Comparison of ENCODE assay signal across 8 cellular contexts in the genomic region with DNA sequence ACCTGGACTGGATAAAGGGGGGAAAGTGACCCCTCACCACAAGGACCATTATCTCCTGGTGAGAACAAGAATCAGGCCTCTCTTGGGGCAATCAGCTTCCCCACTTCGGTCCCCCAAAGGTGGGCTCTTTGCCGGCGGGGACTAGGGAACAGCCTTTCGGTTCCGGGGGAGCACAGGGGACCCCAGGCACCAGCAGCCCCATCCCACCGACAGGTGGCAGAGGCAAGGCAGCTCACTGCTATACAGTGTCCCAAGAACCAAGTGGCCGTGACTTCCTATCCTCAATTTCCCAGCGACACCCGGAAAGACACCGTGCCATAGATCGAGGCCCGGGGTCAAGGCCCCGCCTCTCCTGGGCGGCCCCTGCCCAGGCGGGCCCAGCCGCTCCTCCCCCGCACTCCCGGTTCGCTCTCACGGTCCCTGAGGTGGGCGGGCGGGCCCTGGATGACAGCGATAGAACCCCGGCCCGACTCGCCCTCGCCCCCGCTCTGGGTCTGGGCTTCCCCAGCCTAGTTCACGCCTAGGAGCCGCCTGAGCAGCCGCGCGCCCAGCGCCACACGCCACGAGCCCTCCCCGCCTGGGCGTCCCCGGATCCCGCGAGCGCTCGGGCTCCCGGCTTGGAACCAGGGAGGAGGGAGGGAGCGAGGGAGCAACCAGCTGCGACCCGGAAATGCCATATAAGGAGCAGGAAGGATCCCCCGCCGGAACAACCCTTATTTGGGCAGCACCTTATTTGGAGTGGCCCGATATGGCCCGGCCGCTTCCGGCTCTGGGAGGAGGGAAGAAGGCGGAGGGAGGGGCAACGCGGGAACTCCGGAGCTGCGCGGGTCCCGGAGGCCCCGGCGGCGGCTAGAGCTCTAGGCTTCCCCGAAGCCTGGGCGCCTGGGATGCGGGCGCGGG. TPM values are rescaled to one million over a fixed set of nuclear protein-coding genes. Genes with fewer than 3 reads are reported as not detected.
DNase-seq lines count a peak whose midpoint lies in the region; ATAC-seq, FAIRE-seq and TF ChIP-seq lines count a peak whose summit lies in the region.

No MANE protein-coding gene starts in this region.

- peaks cover 19% of the 10 kb centered on the region for H3K4me1 ChIP-seq in keratinocyte (ENCODE audit: control insufficient read depth, extremely low read depth, insufficient read depth, low read length)

- peaks cover 11 to 20% of the 10 kb centered on the region in 2 experiments for H3K36me3 ChIP-seq in keratinocyte (ENCODE audit: control insufficient read depth in 2 of 2, extremely low read depth in 1 of 2, insufficient read depth in 2 of 2, low read length in 2 of 2)

- peak overlapping the region; percentile 91 for H3K9ac ChIP-seq in keratinocyte (ENCODE audit: control insufficient read depth, extremely low read depth, insufficient read depth, low read length)

- H3K9me1 ChIP-seq in keratinocyte (ENCODE audit: control insufficient read depth, extremely low read depth, insufficient read depth, low read length): no peaks in the 10 kb centered on the region

- peak overlapping the region; percentile 75 to 92 (median 75) for H3K4me3 ChIP-seq in keratinocyte (ENCODE audit: control insufficient read depth in 2 of 3, extremely low read depth in 1 of 3, insufficient read depth in 2 of 3, low read depth in 1 of 3, low read length in 3 of 3)

- H3K4me2 ChIP-seq in keratinocyte (ENCODE audit: control insufficient read depth, extremely low read depth, insufficient read depth, low read depth, low read length): peak overlapping the region; percentile 100

- dilution Hi-C loops in keratinocyte (cut with MboI; ENCODE audit: extremely low pct_ligation_motif_present, low sequenced_read_pairs): no loop called here

- TF ChIP-seq CTCF in keratinocyte (optimal IDR thresholded peaks at IDR 0.05 in 1 of 3, IDR thresholded peaks at IDR 0.05 in 1 of 3, conservative IDR thresholded peaks at IDR 0.05 in 1 of 3; ENCODE audit: extremely low read depth in 1 of 3, insufficient read depth in 2 of 3, low read length in 3 of 3): no peak

- DNase-seq in Ammon's horn (ENCODE audit: low spot score) (peak; percentile 99), NCI-H446 treated with DMSO at 0.1 percent for 48 hours (lab: John Stamatoyannopoulos, UW) (peak; percentile 94), cerebellar nuclear complex (lab: John Stamatoyannopoulos, UW) (peak; percentile 89 to 94), keratinocyte (ENCODE audit: low read depth, low spot score) (peak; percentile 79)
- peak; percentile 95 for DNase-seq in activated CD4-positive, CD25-positive, alpha-beta regulatory T cell treated with anti-CD3 and anti-CD28 coated beads, Interleukin-2, amount 50 U/mL, for 72 hours
- peak; percentile 92 to 96 (median 95) for DNase-seq in stimulated activated CD4-positive, alpha-beta T cell treated with anti-CD3 and anti-CD28 coated beads, Interleukin-12 subunit alpha, Interleukin-12 subunit beta, amount 100 ng/mL, for 48 hours (ENCODE audit: low read depth in 2 of 3, low spot score in 1 of 3)

- peak; percentile 77 for ATAC-seq in HG03432 (IDR thresholded peaks at IDR 0.05; ENCODE audit: unreplicated experiment)

- TF ChIP-seq POLR2A in GM19193 (IDR thresholded peaks at IDR 0.05; ENCODE audit: extremely low read depth, insufficient read depth, insufficient read length): peak; percentile 68

- H3K9me3 ChIP-seq in keratinocyte (ENCODE audit: control insufficient read depth, low read depth, low read length): no peaks in the 10 kb centered on the region

- peak overlapping the region; percentile 89 for H2AFZ ChIP-seq in keratinocyte (ENCODE audit: control insufficient read depth, low read length)

- no peaks in the 10 kb centered on the region for H3K27me3 ChIP-seq in keratinocyte (ENCODE audit: control insufficient read depth, extremely low read depth, insufficient read depth, low read length)

- FAIRE-seq in keratinocyte (lab: Jason Lieb, UNC): peak; percentile 73

- H3K79me2 ChIP-seq in keratinocyte (ENCODE audit: control insufficient read depth, insufficient read depth, low read length): peaks cover 12% of the 10 kb centered on the region

- H4K20me1 ChIP-seq in keratinocyte (ENCODE audit: control insufficient read depth, extremely low read depth, insufficient read depth, low read length): peaks cover 16% of the 10 kb centered on the region

- peak overlapping the region; percentile 79 for H3K27ac ChIP-seq in keratinocyte (ENCODE audit: control insufficient read depth, insufficient read depth, low read length)

RNA-seq across cellular contexts. Expression of gene EGR1, which starts 0.6 kb away (rescaled TPM):
- 2.8 to 7.0 TPM (median 5.6 TPM) in 3 replicates for polyA plus RNA-seq in keratinocyte
- polyA plus RNA-seq in keratinocyte (2011; ENCODE audit: low read depth): 97.2 TPM
- polyA plus RNA-seq in keratinocyte (2011; cell fraction: cytosol; rRNA removed): 10.2 and 11.2 TPM in 2 replicates
- polyA plus RNA-seq in keratinocyte (2011; cell fraction: nucleus; rRNA removed): 24.6 and 29.8 TPM in 2 replicates
- 9.1 and 116 TPM in 2 replicates for polyA plus RNA-seq in keratinocyte (2012; ENCODE audit: low replicate concordance)
- polyA minus RNA-seq in keratinocyte: 6.4 to 11.1 TPM (median 9.3 TPM) in 3 replicates
- polyA minus RNA-seq in keratinocyte (2011; cell fraction: cytosol; rRNA and poly(A)+ RNA removed): 15.0 TPM
- polyA minus RNA-seq in keratinocyte (2011; cell fraction: nucleus; rRNA and poly(A)+ RNA removed): 9.7 and 12.6 TPM in 2 replicates

RNA-seq across cellular contexts. Expression of gene REEP2, which starts 25.8 kb away (rescaled TPM):
- 0.19 to 0.41 TPM (median 0.35 TPM) in 3 replicates for polyA plus RNA-seq in keratinocyte
- not detected for polyA plus RNA-seq in keratinocyte (2011; ENCODE audit: low read depth)
- 0.21 and 0.35 TPM in 2 replicates for polyA plus RNA-seq in keratinocyte (2011; cell fraction: cytosol; rRNA removed)
- 0.23 and 0.29 TPM in 2 replicates for polyA plus RNA-seq in keratinocyte (2011; cell fraction: nucleus; rRNA removed)
- polyA plus RNA-seq in keratinocyte (2012; ENCODE audit: low replicate concordance): 0.27 and 0.69 TPM in 2 replicates
- polyA minus RNA-seq in keratinocyte: 7.4 TPM in 1 of 3 replicates, not detected in the others
- 0.96 TPM for polyA minus RNA-seq in keratinocyte (2011; cell fraction: cytosol; rRNA and poly(A)+ RNA removed)
- polyA minus RNA-seq in keratinocyte (2011; cell fraction: nucleus; rRNA and poly(A)+ RNA removed): not detected in 2 replicates

Comparison
In these comparisons a context has a peak if more than half of its experiments do, and no peak if none do; other contexts are left out.
1. Peak in every context shown above with its lines: DNase-seq, ATAC-seq, H3K4me3 ChIP-seq and H3K27ac ChIP-seq.